8 cellular contexts compared by ENCODE assay signal in genomic region chr19:5680437-5681368, GRCh38. TPM values are rescaled to one million over a fixed set of nuclear protein-coding genes. Genes with fewer than 3 reads are reported as not detected.
DNase-seq lines count a peak whose midpoint lies in the region; ATAC-seq and TF ChIP-seq lines count a peak whose summit lies in the region.

A gene with protein sequence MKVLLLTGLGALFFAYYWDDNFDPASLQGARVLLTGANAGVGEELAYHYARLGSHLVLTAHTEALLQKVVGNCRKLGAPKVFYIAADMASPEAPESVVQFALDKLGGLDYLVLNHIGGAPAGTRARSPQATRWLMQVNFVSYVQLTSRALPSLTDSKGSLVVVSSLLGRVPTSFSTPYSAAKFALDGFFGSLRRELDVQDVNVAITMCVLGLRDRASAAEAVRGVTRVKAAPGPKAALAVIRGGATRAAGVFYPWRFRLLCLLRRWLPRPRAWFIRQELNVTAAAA (plus strand): TSS chr19:5681027. CDS start chr19:5684833, 3,806 bp downstream.
A gene with protein sequence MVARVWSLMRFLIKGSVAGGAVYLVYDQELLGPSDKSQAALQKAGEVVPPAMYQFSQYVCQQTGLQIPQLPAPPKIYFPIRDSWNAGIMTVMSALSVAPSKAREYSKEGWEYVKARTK (minus strand): TSS chr19:5680516. CDS start chr19:5680486, 30 bp downstream.

- H4K20me1 ChIP-seq in BLaER1 treated with 17β-estradiol and CSF1 and Interleukin-3, amounts not matched to agents 10 nM and 100 nM: peaks cover 0 to 20% (median 0%) of the 10 kb centered on the region in 11 experiments; a peak in 7 of 22 replicates

- peaks cover 0 to 26% (median 9%) of the 10 kb centered on the region in 11 experiments; a peak in 10 of 22 replicates for H3K36me3 ChIP-seq in BLaER1 treated with 17β-estradiol and CSF1 and Interleukin-3, amounts not matched to agents 10 nM and 100 nM
- H3K36me3 ChIP-seq in liver (ENCODE audit: control insufficient read depth in 4 of 4, insufficient read depth in 3 of 4, low read depth in 1 of 4, low read length in 3 of 4): no peaks in the 10 kb centered on the region

- peak within 1 kb of the TSS; percentile 81 to 95 (median 90) for H3K4me3 ChIP-seq in BLaER1 treated with 17β-estradiol and CSF1 and Interleukin-3, amounts not matched to agents 10 nM and 100 nM
- H3K4me3 ChIP-seq in liver (ENCODE audit: low read depth in 1 of 3, low read length in 3 of 3): peak within 1 kb of the TSS; percentile 72 to 96 (median 96)

- DNase-seq in NCI-H748 (lab: John Stamatoyannopoulos, UW; ENCODE audit: unreplicated experiment) (peak; percentile 97), dermis microvascular lymphatic vessel endothelial cell (ENCODE audit: low read depth in 2 of 2) (peak; percentile 96 to 99)
- peak; percentile 97 to 98 for DNase-seq in activated CD4-positive, alpha-beta T cell treated with anti-CD3 and anti-CD28 coated beads, Interleukin-2, amount 50 U/mL, for 4 hours
- peak; percentile 97 for DNase-seq in stimulated activated CD4-positive, alpha-beta T cell treated with anti-CD3 and anti-CD28 coated beads, Interleukin-4, amount 100 ng/mL, for 24 hours

- H3K27me3 ChIP-seq in BLaER1 treated with 17β-estradiol and CSF1 and Interleukin-3, amounts not matched to agents 10 nM and 100 nM: no peaks in the 10 kb centered on the region
- no peaks in the 10 kb centered on the region for H3K27me3 ChIP-seq in liver (ENCODE audit: control insufficient read depth in 4 of 4, insufficient read depth in 4 of 4, low read length in 3 of 4)

- peak within 1 kb of the TSS; percentile 79 to 93 (median 88) for H3K27ac ChIP-seq in BLaER1 treated with 17β-estradiol and CSF1 and Interleukin-3, amounts not matched to agents 10 nM and 100 nM
- peak within 1 kb of the TSS; percentile 66 to 78 for H3K27ac ChIP-seq in liver (ENCODE audit: low read depth in 1 of 2, low read length in 2 of 2)

- H3K4me2 ChIP-seq in BLaER1 treated with 17β-estradiol and CSF1 and Interleukin-3, amounts not matched to agents 10 nM and 100 nM: peak within 1 kb of the TSS; percentile 85 to 100 (median 96)

- H3K9ac ChIP-seq in BLaER1 treated with 17β-estradiol and CSF1 and Interleukin-3, amounts not matched to agents 10 nM and 100 nM: peak within 1 kb of the TSS; percentile 84 to 93 (median 92)
- peak within 1 kb of the TSS; percentile 88 to 92 for H3K9ac ChIP-seq in liver (ENCODE audit: low read depth in 1 of 2, low read length in 2 of 2)

- no peaks in the 10 kb centered on the region for H3K9me3 ChIP-seq in BLaER1 treated with 17β-estradiol and CSF1 and Interleukin-3, amounts not matched to agents 10 nM and 100 nM (replicated peaks in 1 of 11)
- no peaks in the 10 kb centered on the region for H3K9me3 ChIP-seq in liver (ENCODE audit: control insufficient read depth in 4 of 4, low read length in 3 of 4)

- TF ChIP-seq CTCF in liver (IDR thresholded peaks at IDR 0.05; ENCODE audit: low read depth, low read length, missing input control): no peak

- ATAC-seq in GM19351 (IDR thresholded peaks at IDR 0.05; ENCODE audit: unreplicated experiment) (peak; percentile 88), HG03521 (IDR thresholded peaks at IDR 0.05; ENCODE audit: unreplicated experiment) (peak; percentile 83)

- WGBS in liver: 1% methylated on average over 94 of the region's 94 CpGs

- peaks cover 16 to 23% (median 20%) of the 10 kb centered on the region in 10 experiments for H3K4me1 ChIP-seq in BLaER1 treated with 17β-estradiol and CSF1 and Interleukin-3, amounts not matched to agents 10 nM and 100 nM
- H3K4me1 ChIP-seq in liver (ENCODE audit: control insufficient read depth in 4 of 4, insufficient read depth in 4 of 4, low read length in 3 of 4): peaks cover 4 to 22% (median 13%) of the 10 kb centered on the region in 4 donors

- peak in 1 of 2 donors; percentile 39 for TF ChIP-seq RAD21 in liver (IDR thresholded peaks at IDR 0.05)

TF ChIP-seq in liver, 16 proteins besides CTCF, POLR2A, EP300 and RAD21:
- TF ChIP-seq FOXA1 (IDR thresholded peaks at IDR 0.05) (peak; percentile 65), GABPA (IDR thresholded peaks at IDR 0.05 in 1 of 2, conservative IDR thresholded peaks at IDR 0.05 in 1 of 2) (peak in 1 of 2 donors; percentile 90), MAX (IDR thresholded peaks at IDR 0.05) (peak; percentile 97), EGR1 (IDR thresholded peaks at IDR 0.05; ENCODE audit: low read depth in 2 of 2) (peak in 1 of 2 donors; percentile 61), TAF1 (conservative IDR thresholded peaks at IDR 0.05) (no peak), RXRA (IDR thresholded peaks at IDR 0.05) (peak; percentile 46 to 50), YY1 (IDR thresholded peaks at IDR 0.05) (peak; percentile 98), SP1 (IDR thresholded peaks at IDR 0.05) (peak; percentile 84), JUND (IDR thresholded peaks at IDR 0.05) (peak in 1 of 2 donors; percentile 55), FOXA2 (IDR thresholded peaks at IDR 0.05) (no peak), HNF4G (IDR thresholded peaks at IDR 0.05) (peak; percentile 30), REST (IDR thresholded peaks at IDR 0.05) (peak; percentile 63), HNF4A (conservative IDR thresholded peaks at IDR 0.05) (peak; percentile 35 to 54)
- TF ChIP-seq, protein P1, sequence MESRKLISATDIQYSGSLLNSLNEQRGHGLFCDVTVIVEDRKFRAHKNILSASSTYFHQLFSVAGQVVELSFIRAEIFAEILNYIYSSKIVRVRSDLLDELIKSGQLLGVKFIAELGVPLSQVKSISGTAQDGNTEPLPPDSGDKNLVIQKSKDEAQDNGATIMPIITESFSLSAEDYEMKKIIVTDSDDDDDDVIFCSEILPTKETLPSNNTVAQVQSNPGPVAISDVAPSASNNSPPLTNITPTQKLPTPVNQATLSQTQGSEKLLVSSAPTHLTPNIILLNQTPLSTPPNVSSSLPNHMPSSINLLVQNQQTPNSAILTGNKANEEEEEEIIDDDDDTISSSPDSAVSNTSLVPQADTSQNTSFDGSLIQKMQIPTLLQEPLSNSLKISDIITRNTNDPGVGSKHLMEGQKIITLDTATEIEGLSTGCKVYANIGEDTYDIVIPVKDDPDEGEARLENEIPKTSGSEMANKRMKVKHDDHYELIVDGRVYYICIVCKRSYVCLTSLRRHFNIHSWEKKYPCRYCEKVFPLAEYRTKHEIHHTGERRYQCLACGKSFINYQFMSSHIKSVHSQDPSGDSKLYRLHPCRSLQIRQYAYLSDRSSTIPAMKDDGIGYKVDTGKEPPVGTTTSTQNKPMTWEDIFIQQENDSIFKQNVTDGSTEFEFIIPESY (IDR thresholded peaks at IDR 0.05): no peak
- TF ChIP-seq, protein P2, sequence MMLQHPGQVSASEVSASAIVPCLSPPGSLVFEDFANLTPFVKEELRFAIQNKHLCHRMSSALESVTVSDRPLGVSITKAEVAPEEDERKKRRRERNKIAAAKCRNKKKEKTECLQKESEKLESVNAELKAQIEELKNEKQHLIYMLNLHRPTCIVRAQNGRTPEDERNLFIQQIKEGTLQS (IDR thresholded peaks at IDR 0.05): no peak

RNA-seq across cellular contexts. Expression of the first gene that starts in this region (rescaled TPM):
- total RNA-seq in dermis microvascular lymphatic vessel endothelial cell (3.3 and 9.2 TPM in 2 replicates), liver (1 to 10 TPM; 1.3 to 1.4 TPM)
- 1 to 10 TPM; 2.4 to 2.5 TPM for polyA plus RNA-seq in liver

RNA-seq across cellular contexts. Expression of the second gene that starts in this region (rescaled TPM):
- 29.6 and 46.2 TPM in 2 replicates for total RNA-seq in dermis microvascular lymphatic vessel endothelial cell
- 10 to 100 TPM; 11.5 to 19.0 TPM for total RNA-seq in liver
- 10 to 100 TPM; 42.7 to 84.0 TPM for polyA plus RNA-seq in liver

Comparison
In these comparisons a context has a peak if more than half of its experiments do, and no peak if none do; other contexts are left out.
1. Peak in every context shown above with its lines: DNase-seq, ATAC-seq, H3K4me3 ChIP-seq and H3K27ac ChIP-seq.